In genomic region chr16:1706386-1707192, GRCh38 we compare ENCODE assay signal across 8 cellular contexts. TPM values are rescaled to one million over a fixed set of nuclear protein-coding genes. Genes with fewer than 3 reads are reported as not detected.
A peak's percentile ranks its signal among the peaks of the same experiment; 100 is the strongest.
DNase-seq lines count a peak whose midpoint lies in the region; ATAC-seq and TF ChIP-seq lines count a peak whose summit lies in the region.

No MANE protein-coding gene starts in this region.

- H2BK120ac ChIP-seq in H9 (ENCODE audit: low read depth, low read length, poor library complexity, severe bottlenecking): no peak overlapping the region

- H3K23ac ChIP-seq in H9 (ENCODE audit: insufficient read length, low read depth, low read length): no peak overlapping the region

- H3K23me2 ChIP-seq in H9 (ENCODE audit: insufficient read length, low read depth, low read length, poor library complexity, severe bottlenecking): peaks cover 7% of the 10 kb centered on the region

- peak overlapping the region; percentile 65 for H3K4me2 ChIP-seq in H9 (ENCODE audit: insufficient read depth, insufficient read length, low read length)

- no peak overlapping the region for H2BK15ac ChIP-seq in H9 (ENCODE audit: low read depth, low read length)

- DNase-seq in GM06990 (ENCODE audit: extremely low read depth, insufficient read length) (no peak), H9 (no peak), NB4 (ENCODE audit: low read depth) (peak; percentile 48), fibroblast of villous mesenchyme (ENCODE audit: low read depth) (peak; percentile 38), osteocyte (ENCODE audit: extremely low spot score, unreplicated experiment) (no peak), KG1 (lab: John Stamatoyannopoulos, UW) (no peak), NCI-H526 treated with DMSO at 0.1 percent for 48 hours (lab: John Stamatoyannopoulos, UW) (no peak)

- H3K27me3 Mint-ChIP-seq in H9 (ENCODE audit: low read depth) (peaks cover 6% of the 10 kb centered on the region; the same call in 1 of the 2 replicates), osteocyte (ENCODE audit: unreplicated experiment) (no peaks in the 10 kb centered on the region)
- H3K27me3 Mint-ChIP-seq in activated T-helper 17 cell treated with anti-CD3 and anti-CD28 coated beads, Interleukin-2, amount 50 U/mL, for 72 hours: no peaks in the 10 kb centered on the region

- H3K36me3 ChIP-seq in GM06990 (ENCODE audit: control insufficient read depth, insufficient read depth, low read length): peaks cover 7% of the 10 kb centered on the region

- H2BK12ac ChIP-seq in H9 (ENCODE audit: insufficient read length, low read depth, low read length): no peak overlapping the region

- peak overlapping the region in 1 of 3 experiments; percentile 23; a peak in 1 of 7 replicates for H3K27ac Mint-ChIP-seq in H9
- peak overlapping the region; percentile 90 for H3K27ac Mint-ChIP-seq in activated T-helper 17 cell treated with anti-CD3 and anti-CD28 coated beads, Interleukin-2, amount 50 U/mL, for 72 hours
- peak overlapping the region; percentile 86 for H3K27ac Mint-ChIP-seq in osteocyte (ENCODE audit: unreplicated experiment)

- no peak overlapping the region for H2AK5ac ChIP-seq in H9 (ENCODE audit: insufficient read length, low read length)

- H4K8ac ChIP-seq in H9 (replicated peaks; ENCODE audit: insufficient read length, low read depth, low read length): no peak overlapping the region

- H3K18ac ChIP-seq in H9 (ENCODE audit: insufficient read length, low read depth, low read length): no peak overlapping the region

- TF ChIP-seq CTCF in GM06990 (IDR thresholded peaks at IDR 0.05; ENCODE audit: insufficient read depth, low read length, poor library complexity, severe bottlenecking) (peak; percentile 2), H9 (conservative IDR thresholded peaks at IDR 0.05) (no peak), NB4 (IDR thresholded peaks at IDR 0.05; ENCODE audit: low read depth, low read length) (no peak), fibroblast of villous mesenchyme (IDR thresholded peaks at IDR 0.05; ENCODE audit: insufficient read depth, low read depth, low read length) (no peak), osteocyte (IDR thresholded peaks at IDR 0.05) (no peak)

- H3K4me1 ChIP-seq in H9 (ENCODE audit: insufficient read depth, low read length): peaks cover 3% of the 10 kb centered on the region

- H4K5ac ChIP-seq in H9 (ENCODE audit: insufficient read length, low read depth, low read length): no peak overlapping the region

- peak overlapping the region; percentile 44; the same call in 1 of the 2 replicates for H3K14ac ChIP-seq in H9 (ENCODE audit: insufficient read depth, low read length)

- peaks cover 1% of the 10 kb centered on the region for H3K79me2 ChIP-seq in H9 (ENCODE audit: insufficient read depth, low read length)

- H3K4me1 Mint-ChIP-seq in H9 (peaks cover 19 to 26% of the 10 kb centered on the region in 2 experiments), osteocyte (ENCODE audit: unreplicated experiment) (peaks cover 40% of the 10 kb centered on the region)
- H3K4me1 Mint-ChIP-seq in activated T-helper 17 cell treated with anti-CD3 and anti-CD28 coated beads, Interleukin-2, amount 50 U/mL, for 72 hours: peaks cover 6% of the 10 kb centered on the region

- H3K56ac ChIP-seq in H9 (ENCODE audit: insufficient read length, low read depth, low read length): no peak overlapping the region

- H2BK20ac ChIP-seq in H9 (ENCODE audit: low read depth, low read length, poor library complexity, severe bottlenecking): no peak overlapping the region

- no peak overlapping the region for H4K91ac ChIP-seq in H9 (ENCODE audit: insufficient read length, low read depth, low read length)

- H3K27ac ChIP-seq in H9 (ENCODE audit: insufficient read length, low read depth, low read length): no peak overlapping the region

- WGBS in H9 (ENCODE audit: extremely low coverage, insufficient read length, low lambda C conversion rate): no CpG with 5 or more reads among the region's 62 CpGs

- H3K9me3 ChIP-seq in H9 (ENCODE audit: control insufficient read depth, low read depth, low read length): no peaks in the 10 kb centered on the region

- H4K20me1 ChIP-seq in H9 (ENCODE audit: control insufficient read depth, insufficient read depth, insufficient read length): no peaks in the 10 kb centered on the region

- H3T11ph ChIP-seq in H9 (ENCODE audit: low read length): no peak overlapping the region

- H3K4ac ChIP-seq in H9 (ENCODE audit: low read depth, low read length): no peak overlapping the region

- H3K9me3 Mint-ChIP-seq in H9: peaks cover 0 to 3% of the 10 kb centered on the region in 2 experiments; a peak in 1 of 5 replicates
- no peaks in the 10 kb centered on the region for H3K9me3 Mint-ChIP-seq in activated T-helper 17 cell treated with anti-CD3 and anti-CD28 coated beads, Interleukin-2, amount 50 U/mL, for 72 hours
- no peaks in the 10 kb centered on the region for H3K9me3 Mint-ChIP-seq in osteocyte (ENCODE audit: unreplicated experiment)

- no peaks in the 10 kb centered on the region for H3K27me3 ChIP-seq in GM06990 (replicated peaks; ENCODE audit: control insufficient read depth, insufficient read depth, low read length)
- no peaks in the 10 kb centered on the region for H3K27me3 ChIP-seq in H9 (ENCODE audit: insufficient read depth, low read length)

- H2AFZ ChIP-seq in H9 (ENCODE audit: low read length): no peak overlapping the region

- peak; percentile 22 for ATAC-seq in activated T-helper 17 cell treated with anti-CD3 and anti-CD28 coated beads, Interleukin-2, amount 50 U/mL, for 72 hours (replicated peaks)

- H3K9ac ChIP-seq in H9 (ENCODE audit: extremely low read depth, insufficient read length, low read length): peak overlapping the region; percentile 63

- H3K36me3 Mint-ChIP-seq in H9 (ENCODE audit: insufficient read depth in 1 of 3, low read depth in 3 of 3): peaks cover 9 to 18% (median 11%) of the 10 kb centered on the region in 3 experiments
- peaks cover 23% of the 10 kb centered on the region for H3K36me3 Mint-ChIP-seq in activated T-helper 17 cell treated with anti-CD3 and anti-CD28 coated beads, Interleukin-2, amount 50 U/mL, for 72 hours (ENCODE audit: low read depth)
- peaks cover 9% of the 10 kb centered on the region for H3K36me3 Mint-ChIP-seq in osteocyte (ENCODE audit: unreplicated experiment)

- TF ChIP-seq POLR2A in NB4 (IDR thresholded peaks at IDR 0.05; ENCODE audit: extremely low read depth, insufficient read length): no peak

- peak overlapping the region; percentile 100 for H3K4me3 ChIP-seq in GM06990 (replicated peaks; ENCODE audit: low read depth, low read length)
- H3K4me3 ChIP-seq in NB4 (ENCODE audit: low read depth, low read length): peak overlapping the region; percentile 87
- H3K4me3 ChIP-seq in fibroblast of villous mesenchyme (ENCODE audit: low read depth, low read length): peak overlapping the region; percentile 96

- peaks cover 10% of the 10 kb centered on the region for H3K79me1 ChIP-seq in H9 (ENCODE audit: insufficient read depth, low read depth, low read length, poor library complexity, severe bottlenecking)

- H3K4me3 Mint-ChIP-seq in H9 (peak overlapping the region; percentile 91 to 93), osteocyte (ENCODE audit: unreplicated experiment) (peak overlapping the region; percentile 87)
- peak overlapping the region; percentile 96 for H3K4me3 Mint-ChIP-seq in activated T-helper 17 cell treated with anti-CD3 and anti-CD28 coated beads, Interleukin-2, amount 50 U/mL, for 72 hours

- H2BK5ac ChIP-seq in H9 (ENCODE audit: insufficient read length, low read length): no peak overlapping the region

RNA-seq across cellular contexts. Expression of gene MAPK8IP3, which starts 0.6 kb away (rescaled TPM):
- total RNA-seq in H9 (2021): 49.4 and 51.3 TPM in 2 replicates
- 100 to 1,000 TPM in 1 of 2 donors, 10 to 100 TPM in 1; 59.9 to 106 TPM for total RNA-seq in activated T-helper 17 cell treated with anti-CD3 and anti-CD28 coated beads, Interleukin-2, amount 50 U/mL, for 72 hours
- 37.1 and 61.5 TPM in 2 replicates for total RNA-seq in fibroblast of villous mesenchyme
- total RNA-seq in osteocyte: 89.7 and 105 TPM in 2 replicates

RNA-seq across cellular contexts. Expression of gene JPT2, which starts 28.5 kb away (rescaled TPM):
- total RNA-seq in H9 (2021) (200 and 206 TPM in 2 replicates), fibroblast of villous mesenchyme (39.3 and 61.7 TPM in 2 replicates), osteocyte (53.6 and 55.1 TPM in 2 replicates)
- total RNA-seq in activated T-helper 17 cell treated with anti-CD3 and anti-CD28 coated beads, Interleukin-2, amount 50 U/mL, for 72 hours: 10 to 100 TPM; 55.9 to 85.1 TPM

Comparison
In these comparisons a context has a peak if more than half of its experiments do, and no peak if none do; other contexts are left out.
1. DNase-seq: peak in NB4 (single experiment) and fibroblast of villous mesenchyme (single experiment); none in GM06990 (single experiment), H9 (single experiment), osteocyte (single experiment), KG1 (single experiment) and NCI-H526 treated with DMSO at 0.1 percent for 48 hours (single experiment).
2. Peak in every context shown above with its lines, with median percentiles within 50 percentile points of each other: H3K4me3 ChIP-seq and H3K4me3 Mint-ChIP-seq.